ENCODE assay signal across 1 cellular context in the genomic region with DNA sequence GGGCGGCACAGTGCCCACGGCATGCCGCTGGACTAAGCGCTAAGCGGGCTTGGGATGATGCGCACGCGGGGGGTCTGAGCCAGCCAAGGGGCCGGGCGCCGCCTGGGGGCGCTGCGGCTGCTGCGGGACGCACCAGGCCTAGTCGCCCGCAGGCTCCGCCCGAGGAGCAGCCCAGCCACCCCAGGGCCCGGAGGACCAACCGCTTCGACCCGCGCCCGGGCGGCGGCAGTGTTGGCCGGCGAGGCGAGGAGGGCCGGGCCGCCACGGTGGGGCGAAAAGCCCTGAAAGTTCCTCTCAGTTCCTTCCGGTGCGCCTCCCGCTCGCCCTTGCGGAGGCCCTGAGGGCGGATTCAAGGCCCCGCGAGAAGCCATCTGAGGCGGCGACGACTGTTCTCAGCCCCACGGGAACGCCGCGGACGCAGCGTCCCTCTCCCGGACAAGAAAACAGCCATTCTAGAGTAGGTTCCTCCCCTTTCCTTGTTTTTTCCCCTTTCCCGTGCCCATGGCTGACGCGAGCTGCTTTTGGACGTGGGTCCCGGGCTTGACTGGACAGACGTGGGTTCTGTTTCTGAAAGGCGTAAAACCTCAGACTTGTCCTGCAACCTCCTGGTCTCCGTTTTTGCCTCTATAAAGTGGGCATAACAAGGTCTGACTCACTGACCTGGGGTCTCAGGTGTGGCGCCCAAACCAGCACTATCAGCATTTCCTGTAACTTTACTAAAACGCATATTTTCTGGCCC.
TF ChIP-seq lines count a peak whose summit lies in the region.

A gene with protein sequence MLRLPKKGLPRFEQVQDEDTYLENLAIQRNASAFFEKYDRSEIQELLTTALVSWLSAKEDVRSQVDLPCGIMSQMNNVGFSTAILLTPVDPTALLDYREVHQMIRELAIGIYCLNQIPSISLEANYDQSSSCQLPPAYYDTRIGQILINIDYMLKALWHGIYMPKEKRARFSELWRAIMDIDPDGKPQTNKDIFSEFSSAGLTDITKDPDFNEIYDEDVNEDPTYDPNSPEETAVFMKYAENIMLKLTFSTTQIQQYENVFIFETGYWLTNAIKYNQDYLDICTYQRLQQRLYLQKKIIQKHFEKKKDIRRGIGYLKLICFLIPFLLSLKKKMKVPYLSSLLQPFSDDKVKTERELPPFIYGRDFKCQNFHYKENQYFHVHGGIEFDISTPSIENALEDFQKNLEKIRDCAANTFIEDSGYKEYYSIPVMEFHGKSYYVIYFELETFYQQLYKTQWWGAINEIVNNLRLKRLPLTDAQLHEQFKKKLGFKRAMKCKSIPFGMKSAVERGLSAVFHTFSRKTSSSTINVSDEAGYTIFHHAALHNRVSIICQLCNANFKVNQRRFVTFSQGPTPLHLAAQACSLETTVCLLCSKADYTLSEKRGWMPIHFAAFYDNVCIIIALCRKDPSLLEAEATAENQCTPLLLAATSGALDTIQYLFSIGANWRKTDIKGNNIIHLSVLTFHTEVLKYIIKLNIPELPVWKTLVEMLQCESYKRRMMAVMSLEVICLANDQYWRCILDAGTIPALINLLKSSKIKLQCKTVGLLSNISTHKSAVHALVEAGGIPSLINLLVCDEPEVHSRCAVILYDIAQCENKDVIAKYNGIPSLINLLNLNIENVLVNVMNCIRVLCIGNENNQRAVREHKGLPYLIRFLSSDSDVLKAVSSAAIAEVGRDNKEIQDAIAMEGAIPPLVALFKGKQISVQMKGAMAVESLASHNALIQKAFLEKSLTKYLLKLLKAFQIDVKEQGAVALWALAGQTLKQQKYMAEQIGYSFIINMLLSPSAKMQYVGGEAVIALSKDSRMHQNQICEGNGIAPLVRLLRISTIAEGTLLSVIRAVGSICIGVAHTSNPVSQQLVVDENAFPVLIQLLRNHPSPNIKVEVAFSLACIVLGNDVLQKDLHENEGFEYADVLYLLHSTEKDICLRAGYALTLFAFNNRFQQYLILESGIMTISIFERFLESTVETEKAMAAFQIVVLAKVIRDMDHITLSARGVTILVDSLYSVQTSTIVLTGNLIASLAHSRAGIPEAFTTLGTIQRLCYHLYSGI (N-terminal part only) (plus strand): TSS at position 297 of the 739 bp plus-strand sequence. CDS start 1,821 bp downstream, outside the sequence.

TF ChIP-seq in HepG2, 621 proteins besides CTCF, POLR2A, EP300 and RAD21 (continued from another document and continues in another):
- TF ChIP-seq, protein P1, sequence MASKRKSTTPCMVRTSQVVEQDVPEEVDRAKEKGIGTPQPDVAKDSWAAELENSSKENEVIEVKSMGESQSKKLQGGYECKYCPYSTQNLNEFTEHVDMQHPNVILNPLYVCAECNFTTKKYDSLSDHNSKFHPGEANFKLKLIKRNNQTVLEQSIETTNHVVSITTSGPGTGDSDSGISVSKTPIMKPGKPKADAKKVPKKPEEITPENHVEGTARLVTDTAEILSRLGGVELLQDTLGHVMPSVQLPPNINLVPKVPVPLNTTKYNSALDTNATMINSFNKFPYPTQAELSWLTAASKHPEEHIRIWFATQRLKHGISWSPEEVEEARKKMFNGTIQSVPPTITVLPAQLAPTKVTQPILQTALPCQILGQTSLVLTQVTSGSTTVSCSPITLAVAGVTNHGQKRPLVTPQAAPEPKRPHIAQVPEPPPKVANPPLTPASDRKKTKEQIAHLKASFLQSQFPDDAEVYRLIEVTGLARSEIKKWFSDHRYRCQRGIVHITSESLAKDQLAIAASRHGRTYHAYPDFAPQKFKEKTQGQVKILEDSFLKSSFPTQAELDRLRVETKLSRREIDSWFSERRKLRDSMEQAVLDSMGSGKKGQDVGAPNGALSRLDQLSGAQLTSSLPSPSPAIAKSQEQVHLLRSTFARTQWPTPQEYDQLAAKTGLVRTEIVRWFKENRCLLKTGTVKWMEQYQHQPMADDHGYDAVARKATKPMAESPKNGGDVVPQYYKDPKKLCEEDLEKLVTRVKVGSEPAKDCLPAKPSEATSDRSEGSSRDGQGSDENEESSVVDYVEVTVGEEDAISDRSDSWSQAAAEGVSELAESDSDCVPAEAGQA (IDR thresholded peaks at IDR 0.05; ENCODE audit: low read depth), result no peak; the same call in 1 of the 2 replicates
- TF ChIP-seq, protein P1 (CRISPR knock-in tag; IDR thresholded peaks at IDR 0.05; ENCODE audit: borderline replicate concordance), result peak; percentile 84; the same call in 1 of the 2 replicates
- TF ChIP-seq, protein P2, sequence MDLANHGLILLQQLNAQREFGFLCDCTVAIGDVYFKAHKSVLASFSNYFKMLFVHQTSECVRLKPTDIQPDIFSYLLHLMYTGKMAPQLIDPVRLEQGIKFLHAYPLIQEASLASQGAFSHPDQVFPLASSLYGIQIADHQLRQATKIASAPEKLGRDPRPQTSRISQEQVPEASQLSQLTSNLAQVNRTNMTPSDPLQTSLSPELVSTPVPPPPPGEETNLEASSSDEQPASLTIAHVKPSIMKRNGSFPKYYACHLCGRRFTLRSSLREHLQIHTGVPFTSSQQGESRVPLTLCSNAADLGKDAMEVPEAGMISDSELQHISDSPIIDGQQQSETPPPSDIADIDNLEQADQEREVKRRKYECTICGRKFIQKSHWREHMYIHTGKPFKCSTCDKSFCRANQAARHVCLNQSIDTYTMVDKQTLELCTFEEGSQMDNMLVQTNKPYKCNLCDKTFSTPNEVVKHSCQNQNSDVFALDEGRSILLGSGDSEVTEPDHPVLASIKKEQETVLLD (CRISPR knock-in tag; IDR thresholded peaks at IDR 0.05; ENCODE audit: low read depth), result peak; percentile 89
- TF ChIP-seq NR3C1 (CRISPR knock-in tag; IDR thresholded peaks at IDR 0.05) (no peak), CBX5 (CRISPR knock-in tag; IDR thresholded peaks at IDR 0.05; ENCODE audit: borderline replicate concordance) (peak; percentile 49; the same call in 1 of the 2 replicates), HNF1A (IDR thresholded peaks at IDR 0.05; ENCODE audit: low read depth) (no peak), HNF1A (CRISPR knock-in tag; IDR thresholded peaks at IDR 0.05; ENCODE audit: borderline replicate concordance) (peak; percentile 55; the same call in 1 of the 2 replicates), NR2C2 (CRISPR knock-in tag; IDR thresholded peaks at IDR 0.05; ENCODE audit: borderline replicate concordance) (peak; percentile 80; the same call in 1 of the 2 replicates), ZMYM2 (CRISPR knock-in tag; IDR thresholded peaks at IDR 0.05) (no peak; the same call in 1 of the 2 replicates), ZNF121 (CRISPR knock-in tag; IDR thresholded peaks at IDR 0.05) (peak; percentile 81), FOXM1 (CRISPR knock-in tag; IDR thresholded peaks at IDR 0.05) (no peak), ZNF775 (CRISPR knock-in tag; IDR thresholded peaks at IDR 0.05; ENCODE audit: borderline replicate concordance) (no peak), ZFP62 (CRISPR knock-in tag; IDR thresholded peaks at IDR 0.05) (no peak), FOXA3 (CRISPR knock-in tag; IDR thresholded peaks at IDR 0.05) (peak; percentile 49; the same call in 1 of the 2 replicates), ZNF282 (IDR thresholded peaks at IDR 0.05; ENCODE audit: partially characterized antibody) (no peak), ZGPAT (CRISPR knock-in tag; IDR thresholded peaks at IDR 0.05) (peak; percentile 98), HOXD1 (CRISPR knock-in tag; IDR thresholded peaks at IDR 0.05) (peak; percentile 97), DMTF1 (CRISPR knock-in tag; IDR thresholded peaks at IDR 0.05) (peak; percentile 91; the same call in 1 of the 2 replicates)
- TF ChIP-seq, protein P3, sequence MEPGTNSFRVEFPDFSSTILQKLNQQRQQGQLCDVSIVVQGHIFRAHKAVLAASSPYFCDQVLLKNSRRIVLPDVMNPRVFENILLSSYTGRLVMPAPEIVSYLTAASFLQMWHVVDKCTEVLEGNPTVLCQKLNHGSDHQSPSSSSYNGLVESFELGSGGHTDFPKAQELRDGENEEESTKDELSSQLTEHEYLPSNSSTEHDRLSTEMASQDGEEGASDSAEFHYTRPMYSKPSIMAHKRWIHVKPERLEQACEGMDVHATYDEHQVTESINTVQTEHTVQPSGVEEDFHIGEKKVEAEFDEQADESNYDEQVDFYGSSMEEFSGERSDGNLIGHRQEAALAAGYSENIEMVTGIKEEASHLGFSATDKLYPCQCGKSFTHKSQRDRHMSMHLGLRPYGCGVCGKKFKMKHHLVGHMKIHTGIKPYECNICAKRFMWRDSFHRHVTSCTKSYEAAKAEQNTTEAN (CRISPR knock-in tag; conservative IDR thresholded peaks at IDR 0.05), result peak; percentile 71; the same call in 1 of the 2 replicates
- TF ChIP-seq, protein P4, sequence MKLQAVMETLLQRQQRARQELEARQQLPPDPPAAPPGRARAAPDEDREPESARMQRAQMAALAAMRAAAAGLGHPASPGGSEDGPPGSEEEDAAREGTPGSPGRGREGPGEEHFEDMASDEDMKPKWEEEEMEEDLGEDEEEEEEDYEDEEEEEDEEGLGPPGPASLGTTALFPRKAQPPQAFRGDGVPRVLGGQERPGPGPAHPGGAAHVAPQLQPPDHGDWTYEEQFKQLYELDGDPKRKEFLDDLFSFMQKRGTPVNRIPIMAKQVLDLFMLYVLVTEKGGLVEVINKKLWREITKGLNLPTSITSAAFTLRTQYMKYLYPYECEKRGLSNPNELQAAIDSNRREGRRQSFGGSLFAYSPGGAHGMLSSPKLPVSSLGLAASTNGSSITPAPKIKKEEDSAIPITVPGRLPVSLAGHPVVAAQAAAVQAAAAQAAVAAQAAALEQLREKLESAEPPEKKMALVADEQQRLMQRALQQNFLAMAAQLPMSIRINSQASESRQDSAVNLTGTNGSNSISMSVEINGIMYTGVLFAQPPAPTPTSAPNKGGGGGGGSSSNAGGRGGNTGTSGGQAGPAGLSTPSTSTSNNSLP (IDR thresholded peaks at IDR 0.05; ENCODE audit: low read depth, low read length), result no peak
